In genomic region chr6:29602564-29603361, GRCh38 we compare ENCODE assay signal across 1 cellular context.
TF ChIP-seq lines count a peak whose summit lies in the region.

No MANE protein-coding gene starts in this region.

TF ChIP-seq in K562, 482 proteins besides CTCF, POLR2A, EP300 and RAD21:
- peak; percentile 21; the same call in 1 of the 2 replicates for TF ChIP-seq SMC3 (conservative IDR thresholded peaks at IDR 0.05; ENCODE audit: insufficient read depth, low read depth, low read length)
- no peak for TF ChIP-seq MBD2 (IDR thresholded peaks at IDR 0.05; ENCODE audit: borderline replicate concordance, low read depth)
- TF ChIP-seq ZC3H11A (IDR thresholded peaks at IDR 0.05; ENCODE audit: low read depth, low read length), result no peak
- TF ChIP-seq GABPB1 (CRISPR knock-in tag; IDR thresholded peaks at IDR 0.05), result no peak
- TF ChIP-seq CTBP1 (IDR thresholded peaks at IDR 0.05; ENCODE audit: borderline replicate concordance), result peak; percentile 68
- TF ChIP-seq XRCC3 (IDR thresholded peaks at IDR 0.05), result no peak
- TF ChIP-seq KDM1A (IDR thresholded peaks at IDR 0.05), result peak in 1 of 2 experiments; percentile 23; a peak in 1 of 4 replicates
- TF ChIP-seq TSC22D4 (tag; IDR thresholded peaks at IDR 0.05), result no peak
- peak in 1 of 2 experiments; percentile 80; a peak in 2 of 4 replicates for TF ChIP-seq RCOR1 (IDR thresholded peaks at IDR 0.05; ENCODE audit: borderline replicate concordance in 1 of 2, low read depth in 2 of 2, low read length in 2 of 2)
- TF ChIP-seq HDAC1 (IDR thresholded peaks at IDR 0.05), result peak in 1 of 2 experiments; percentile 27; a peak in 1 of 4 replicates
- TF ChIP-seq TFAM (CRISPR knock-in tag; conservative IDR thresholded peaks at IDR 0.05), result no peak
- TF ChIP-seq, protein P1, sequence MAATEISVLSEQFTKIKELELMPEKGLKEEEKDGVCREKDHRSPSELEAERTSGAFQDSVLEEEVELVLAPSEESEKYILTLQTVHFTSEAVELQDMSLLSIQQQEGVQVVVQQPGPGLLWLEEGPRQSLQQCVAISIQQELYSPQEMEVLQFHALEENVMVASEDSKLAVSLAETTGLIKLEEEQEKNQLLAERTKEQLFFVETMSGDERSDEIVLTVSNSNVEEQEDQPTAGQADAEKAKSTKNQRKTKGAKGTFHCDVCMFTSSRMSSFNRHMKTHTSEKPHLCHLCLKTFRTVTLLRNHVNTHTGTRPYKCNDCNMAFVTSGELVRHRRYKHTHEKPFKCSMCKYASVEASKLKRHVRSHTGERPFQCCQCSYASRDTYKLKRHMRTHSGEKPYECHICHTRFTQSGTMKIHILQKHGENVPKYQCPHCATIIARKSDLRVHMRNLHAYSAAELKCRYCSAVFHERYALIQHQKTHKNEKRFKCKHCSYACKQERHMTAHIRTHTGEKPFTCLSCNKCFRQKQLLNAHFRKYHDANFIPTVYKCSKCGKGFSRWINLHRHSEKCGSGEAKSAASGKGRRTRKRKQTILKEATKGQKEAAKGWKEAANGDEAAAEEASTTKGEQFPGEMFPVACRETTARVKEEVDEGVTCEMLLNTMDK (IDR thresholded peaks at IDR 0.05; ENCODE audit: borderline replicate concordance, insufficient read depth, low read depth, low read length, poor library complexity, severe bottlenecking), result peak; percentile 83
- peak; percentile 96 for TF ChIP-seq RFX1 (IDR thresholded peaks at IDR 0.05)
- TF ChIP-seq CSDE1 (IDR thresholded peaks at IDR 0.05), result peak in 1 of 2 experiments; percentile 58; a peak in 2 of 4 replicates
- 0 out of 2 replicates have a peak, but pooled peaks have one; percentile 26 for TF ChIP-seq NFE2 (IDR thresholded peaks at IDR 0.05; ENCODE audit: low read depth)
- TF ChIP-seq C11orf30 (IDR thresholded peaks at IDR 0.05; ENCODE audit: low read depth), result peak; percentile 67
- no peak for TF ChIP-seq NCOA2 (IDR thresholded peaks at IDR 0.05; ENCODE audit: partially characterized antibody in 2 of 2)
- peak; percentile 61; the same call in 1 of the 2 replicates for TF ChIP-seq BMI1 (IDR thresholded peaks at IDR 0.05; ENCODE audit: low read length)
- no peak for TF ChIP-seq KDM4B (IDR thresholded peaks at IDR 0.05; ENCODE audit: borderline replicate concordance in 2 of 2, low read depth in 1 of 2)
- peak; percentile 59 for TF ChIP-seq MAFG (tag; conservative IDR thresholded peaks at IDR 0.05)
- TF ChIP-seq TCF3 (CRISPR knock-in tag; IDR thresholded peaks at IDR 0.05), result no peak
- TF ChIP-seq ZNF316 (IDR thresholded peaks at IDR 0.05), result peak; percentile 79
